In genomic region chr7:178444-178843, GRCh38 we compare ENCODE assay signal across 1 cellular context.
TF ChIP-seq lines count a peak whose summit lies in the region.

No MANE protein-coding gene starts in this region.

TF ChIP-seq in GM12878, 131 proteins besides CTCF, POLR2A, EP300 and RAD21:
- TF ChIP-seq BCL3 (IDR thresholded peaks at IDR 0.05; ENCODE audit: borderline replicate concordance, insufficient read depth, low read depth, low read length, poor library complexity, severe bottlenecking) (peak; percentile 15), USF1 (IDR thresholded peaks at IDR 0.05; ENCODE audit: borderline replicate concordance, extremely low read length, insufficient read depth, low read depth, low read length) (no peak)
